ENCODE assay signal across 8 cellular contexts in genomic region chr20:53869466-53870258, GRCh38.
DNase-seq lines count a peak whose midpoint lies in the region; ATAC-seq and TF ChIP-seq lines count a peak whose summit lies in the region.

No MANE protein-coding gene starts in this region.

- peak overlapping the region; percentile 100 for H3K27ac ChIP-seq in Panc1 (ENCODE audit: low read length)
- H3K27ac ChIP-seq in urinary bladder (ENCODE audit: low read depth): peak overlapping the region; percentile 80

- H3K9me3 Mint-ChIP-seq in activated T-cell treated with anti-CD3 and anti-CD28 coated beads, Interleukin-2, amount 50 U/mL, for 24 hours: no peaks in the 10 kb centered on the region
- H3K9me3 Mint-ChIP-seq in osteocyte (ENCODE audit: unreplicated experiment): no peaks in the 10 kb centered on the region

- TF ChIP-seq CTCF in Panc1 (IDR thresholded peaks at IDR 0.05) (peak; percentile 86), fibroblast of pulmonary artery (IDR thresholded peaks at IDR 0.05; ENCODE audit: low read length, missing control alignments) (peak; percentile 98), osteocyte (IDR thresholded peaks at IDR 0.05) (peak; percentile 86)

- H3K27ac Mint-ChIP-seq in activated T-cell treated with anti-CD3 and anti-CD28 coated beads, Interleukin-2, amount 50 U/mL, for 24 hours: peak overlapping the region; percentile 94
- peak overlapping the region; percentile 58 for H3K27ac Mint-ChIP-seq in osteocyte (ENCODE audit: unreplicated experiment)

- CTCF ChIA-PET in Panc1 (lab: Charles Lee): interaction anchor here (0.6 to 1.1 kb wide), 4 partner anchors 45 to 106 kb away, joined by 3 to 6 read pairs (median 4); no protein-coding TSS in a partner anchor

- BruUV-seq in Panc1 (replicated peaks; lab: Mats Ljungman, UMichigan): TSS peak; percentile 87

- 29% methylated on average over 8 of the region's 8 CpGs for WGBS in urinary bladder

- H3K9me3 ChIP-seq in Panc1 (ENCODE audit: control insufficient read depth, insufficient read depth, low read depth, low read length): no peaks in the 10 kb centered on the region

- H3K4me1 ChIP-seq in Panc1 (ENCODE audit: control insufficient read depth, insufficient read depth, low read length): peaks cover 82% of the 10 kb centered on the region
- H3K4me1 ChIP-seq in urinary bladder (ENCODE audit: insufficient read depth): no peaks in the 10 kb centered on the region

- no peaks in the 10 kb centered on the region for H3K36me3 ChIP-seq in Panc1 (ENCODE audit: control insufficient read depth, insufficient read depth, low read length)
- H3K36me3 ChIP-seq in urinary bladder (ENCODE audit: insufficient read depth): no peaks in the 10 kb centered on the region

- peaks cover 77% of the 10 kb centered on the region for H3K4me1 Mint-ChIP-seq in activated T-cell treated with anti-CD3 and anti-CD28 coated beads, Interleukin-2, amount 50 U/mL, for 24 hours (ENCODE audit: low read depth)
- H3K4me1 Mint-ChIP-seq in osteocyte (ENCODE audit: unreplicated experiment): peaks cover 57% of the 10 kb centered on the region

- intact Hi-C loops in Panc1 (cut with micrococcal nuclease; ENCODE audit: unreplicated experiment): loop anchor here (2.0 to 5.0 kb wide), 3 partner anchors 42 to 82 kb away; no protein-coding TSS in a partner anchor

- H3K27me3 Mint-ChIP-seq in activated T-cell treated with anti-CD3 and anti-CD28 coated beads, Interleukin-2, amount 50 U/mL, for 24 hours: no peaks in the 10 kb centered on the region
- H3K27me3 Mint-ChIP-seq in osteocyte (ENCODE audit: unreplicated experiment): no peaks in the 10 kb centered on the region

- POLR2A ChIA-PET in Panc1 (lab: Charles Lee): interaction anchor here (1.3 kb wide), 1 partner anchor 45 kb away, joined by 7 read pairs; no protein-coding TSS in a partner anchor

- DNase-seq in D341Med (ENCODE audit: low spot score) (peak; percentile 74), HUDEP-2 (lab: John Stamatoyannopoulos, UW; ENCODE audit: unreplicated experiment in 76 of 76) (peak in 65 of 76 experiments; percentile 8 to 74 (median 44)), Panc1 (ENCODE audit: low read depth, low spot score) (peak; percentile 84), fibroblast of pulmonary artery (ENCODE audit: low read depth) (peak; percentile 86), osteocyte (ENCODE audit: extremely low spot score, unreplicated experiment) (no peak)
- peak; percentile 71 for DNase-seq in activated T-cell treated with anti-CD3 and anti-CD28 coated beads, Interleukin-2, amount 50 U/mL, for 24 hours

- peak; percentile 52 for ATAC-seq in GM21381 (IDR thresholded peaks at IDR 0.05; ENCODE audit: unreplicated experiment)
- peak; percentile 75 for ATAC-seq in Panc1

- in situ Hi-C loops in Panc1 (cut with HindIII; ENCODE audit: low pct_unique_long_range_greater_than_20kb, low sequenced_read_pairs): no loop called here

- peak overlapping the region; percentile 57 for H3K4me3 Mint-ChIP-seq in activated T-cell treated with anti-CD3 and anti-CD28 coated beads, Interleukin-2, amount 50 U/mL, for 24 hours
- no peak overlapping the region for H3K4me3 Mint-ChIP-seq in osteocyte (ENCODE audit: unreplicated experiment)

- H3K27me3 ChIP-seq in Panc1 (ENCODE audit: control insufficient read depth, insufficient read depth, low read length): no peaks in the 10 kb centered on the region

- H3K4me3 ChIP-seq in Panc1 (ENCODE audit: low read depth in 2 of 2, low read length in 2 of 2) (peak overlapping the region in 1 of 2 experiments; percentile 3; a peak in 1 of 4 replicates), fibroblast of pulmonary artery (replicated peaks; ENCODE audit: low read depth, low read length) (no peak overlapping the region), urinary bladder (ENCODE audit: low read depth, low read length) (no peak overlapping the region)

- H3K36me3 Mint-ChIP-seq in activated T-cell treated with anti-CD3 and anti-CD28 coated beads, Interleukin-2, amount 50 U/mL, for 24 hours (ENCODE audit: low read depth): no peaks in the 10 kb centered on the region
- no peaks in the 10 kb centered on the region for H3K36me3 Mint-ChIP-seq in osteocyte (ENCODE audit: unreplicated experiment)
